Comparison of ENCODE assay signal across 29 cellular contexts in the genomic region with DNA sequence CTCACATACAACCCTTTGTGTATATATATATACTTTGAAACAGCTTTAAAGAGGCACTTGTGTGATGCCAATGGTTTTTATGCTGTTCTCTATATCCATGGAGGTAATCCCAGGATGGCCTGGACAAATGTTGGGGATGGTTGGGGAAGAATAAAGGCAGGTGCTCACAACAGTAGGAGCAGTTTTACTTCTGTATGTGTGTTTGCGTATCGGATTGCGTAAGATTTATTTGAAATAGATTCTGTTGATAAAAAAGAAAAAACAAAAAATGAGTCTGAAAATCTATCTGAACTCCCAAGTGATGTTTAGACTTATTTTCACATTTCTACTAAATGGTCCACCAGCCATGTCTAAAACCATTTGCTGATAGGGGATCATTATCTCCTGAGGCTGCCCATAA.
"Had no signal": no experiment of that assay in that cellular context is flagged by ENCODE, and none has a peak within 500 bp of the region (broad histone marks: within the 10 kb centered on the region; RNA-seq: fewer than 3 reads in every experiment).

No MANE protein-coding gene starts in this region.

- H3K27ac Mint-ChIP-seq: activated CD4-positive, alpha-beta T cell treated with anti-CD3 and anti-CD28 coated beads for 36 hours; activated CD8-positive, alpha-beta memory T cell treated with anti-CD3 and anti-CD28 coated beads, Interleukin-2, amount 10 ng/mL, durations not matched to agents 7 days and 5 days; activated CD8-positive, alpha-beta T cell treated with anti-CD3 and anti-CD28 coated beads, Interleukin-2, amount 10 ng/mL, durations not matched to agents 7 days and 5 days; activated naive CD4-positive, alpha-beta T cell treated with anti-CD3 and anti-CD28 coated beads, Interleukin-2, amount 50 U/mL, for 72 hours; immature natural killer cell; nephron; stimulated activated effector memory CD8-positive, alpha-beta T cell treated with anti-CD3 and anti-CD28 coated beads, Interleukin-12 subunit alpha, Interleukin-12 subunit beta, amount 100 ng/mL, for 72 hours; stimulated activated naive CD8-positive, alpha-beta T cell treated with anti-CD3 and anti-CD28 coated beads, Interleukin-15, Interleukin-2, amounts not matched to agents 100 ng/mL and 50 ng/mL, for 24 hours had no signal

- H3K4me1 ChIP-seq: colonic mucosa, upper lobe of right lung had no signal

- H3K27me3 ChIP-seq: body of pancreas, colonic mucosa, heart left ventricle, neutrophil, upper lobe of right lung had no signal

- DNase-seq: activated CD4-positive, alpha-beta T cell treated with anti-CD3 and anti-CD28 coated beads for 36 hours; activated CD4-positive, CD25-positive, alpha-beta regulatory T cell; activated CD8-positive, alpha-beta memory T cell treated with anti-CD3 and anti-CD28 coated beads, Interleukin-2, amount 10 ng/mL, durations not matched to agents 7 days and 5 days; activated CD8-positive, alpha-beta T cell treated with anti-CD3 and anti-CD28 coated beads, Interleukin-2, amount 10 ng/mL, durations not matched to agents 7 days and 5 days; activated naive CD4-positive, alpha-beta T cell; activated T-cell treated with anti-CD3 and anti-CD28 coated beads, Interleukin-2, amount 50 U/mL, for 48 hours; aorta; body of pancreas; cerebellar nuclear complex; colonic mucosa; effector CD8-positive, alpha-beta T cell; hypothalamus; immature natural killer cell; kidney; mesendoderm; small intestine; stimulated activated CD4-positive, alpha-beta T cell treated with anti-CD3 and anti-CD28 coated beads, Interleukin-4, amount 100 ng/mL, for 24 hours; T-helper 1 cell; upper lobe of right lung had no signal

- H3K9me3 ChIP-seq: body of pancreas, colonic mucosa, heart left ventricle, neutrophil, thoracic aorta, upper lobe of right lung had no signal

- ATAC-seq: activated CD4-positive, alpha-beta T cell treated with anti-CD3 and anti-CD28 coated beads for 36 hours; activated CD8-positive, alpha-beta memory T cell treated with anti-CD3 and anti-CD28 coated beads, Interleukin-2, amount 10 ng/mL, durations not matched to agents 7 days and 5 days; activated CD8-positive, alpha-beta T cell treated with anti-CD3 and anti-CD28 coated beads, Interleukin-2, amount 10 ng/mL, durations not matched to agents 7 days and 5 days; activated naive CD4-positive, alpha-beta T cell treated with anti-CD3 and anti-CD28 coated beads, Interleukin-2, amount 50 U/mL, for 72 hours; body of pancreas; sciatic nerve; stimulated activated effector memory CD8-positive, alpha-beta T cell treated with anti-CD3 and anti-CD28 coated beads, Interleukin-12 subunit alpha, Interleukin-12 subunit beta, amount 100 ng/mL, for 72 hours; upper lobe of right lung had no signal

- H3K36me3 ChIP-seq: colonic mucosa, neutrophil had no signal

- H3K9me3 Mint-ChIP-seq: activated naive CD4-positive, alpha-beta T cell treated with anti-CD3 and anti-CD28 coated beads, Interleukin-2, amount 50 U/mL, for 72 hours; nephron; stimulated activated effector memory CD8-positive, alpha-beta T cell treated with anti-CD3 and anti-CD28 coated beads, Interleukin-12 subunit alpha, Interleukin-12 subunit beta, amount 100 ng/mL, for 72 hours; stimulated activated naive CD8-positive, alpha-beta T cell treated with anti-CD3 and anti-CD28 coated beads, Interleukin-15, Interleukin-2, amounts not matched to agents 100 ng/mL and 50 ng/mL, for 24 hours; T-helper 2 cell treated with Interferon-gamma antibody and Interleukin-4, amounts not matched to agents 5 μg/mL and 100 μg/mL, for 36 hours had no signal

- H3K4me3 ChIP-seq: body of pancreas, colonic mucosa, heart left ventricle, lung, thoracic aorta, upper lobe of right lung had no signal

- H3K27me3 Mint-ChIP-seq: activated CD4-positive, alpha-beta T cell treated with anti-CD3 and anti-CD28 coated beads for 36 hours; activated CD8-positive, alpha-beta memory T cell treated with anti-CD3 and anti-CD28 coated beads, Interleukin-2, amount 10 ng/mL, durations not matched to agents 7 days and 5 days; stimulated activated naive CD8-positive, alpha-beta T cell treated with anti-CD3 and anti-CD28 coated beads, Interleukin-15, Interleukin-2, amounts not matched to agents 100 ng/mL and 50 ng/mL, for 24 hours had no signal

- FAIRE-seq: kidney, small intestine had no signal

- H3K4me3 Mint-ChIP-seq: activated CD4-positive, alpha-beta T cell treated with anti-CD3 and anti-CD28 coated beads for 36 hours; activated CD8-positive, alpha-beta memory T cell treated with anti-CD3 and anti-CD28 coated beads, Interleukin-2, amount 10 ng/mL, durations not matched to agents 7 days and 5 days; activated CD8-positive, alpha-beta T cell treated with anti-CD3 and anti-CD28 coated beads, Interleukin-2, amount 10 ng/mL, durations not matched to agents 7 days and 5 days; immature natural killer cell; nephron; stimulated activated effector memory CD8-positive, alpha-beta T cell treated with anti-CD3 and anti-CD28 coated beads, Interleukin-12 subunit alpha, Interleukin-12 subunit beta, amount 100 ng/mL, for 72 hours; stimulated activated naive CD8-positive, alpha-beta T cell treated with anti-CD3 and anti-CD28 coated beads, Interleukin-15, Interleukin-2, amounts not matched to agents 100 ng/mL and 50 ng/mL, for 24 hours; T-helper 2 cell treated with Interferon-gamma antibody and Interleukin-4, amounts not matched to agents 5 μg/mL and 100 μg/mL, for 36 hours had no signal

- H3K27ac ChIP-seq: body of pancreas, colonic mucosa, heart left ventricle, neutrophil, thoracic aorta, upper lobe of right lung had no signal
